Comparison of ENCODE assay signal across 1 cellular context in the genomic region with DNA sequence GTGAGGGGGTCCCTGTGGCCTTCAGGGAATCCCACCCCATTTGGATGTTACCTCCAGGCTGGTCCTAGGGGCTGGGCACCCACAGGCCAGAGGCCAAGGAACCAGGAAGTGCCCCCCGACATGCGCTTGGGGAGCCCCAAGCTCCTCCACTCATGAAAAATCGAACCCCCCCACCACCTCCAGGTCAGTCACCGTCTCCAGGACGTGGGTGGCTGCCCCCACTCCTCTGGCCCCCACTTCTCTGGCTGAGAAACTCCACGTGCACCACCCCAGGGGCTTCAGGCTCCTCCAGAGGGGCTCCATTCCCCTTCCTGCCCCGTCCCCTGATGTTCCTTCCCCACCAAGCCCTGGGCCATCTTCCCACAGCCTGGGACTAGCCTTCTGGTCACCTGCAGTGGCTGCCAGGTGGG.
TF ChIP-seq lines count a peak whose summit lies in the region.

No MANE protein-coding gene starts in this region.

TF ChIP-seq in HCT116, 20 proteins besides CTCF, POLR2A, EP300 and RAD21 (continued from another document):
- TF ChIP-seq, protein P1, sequence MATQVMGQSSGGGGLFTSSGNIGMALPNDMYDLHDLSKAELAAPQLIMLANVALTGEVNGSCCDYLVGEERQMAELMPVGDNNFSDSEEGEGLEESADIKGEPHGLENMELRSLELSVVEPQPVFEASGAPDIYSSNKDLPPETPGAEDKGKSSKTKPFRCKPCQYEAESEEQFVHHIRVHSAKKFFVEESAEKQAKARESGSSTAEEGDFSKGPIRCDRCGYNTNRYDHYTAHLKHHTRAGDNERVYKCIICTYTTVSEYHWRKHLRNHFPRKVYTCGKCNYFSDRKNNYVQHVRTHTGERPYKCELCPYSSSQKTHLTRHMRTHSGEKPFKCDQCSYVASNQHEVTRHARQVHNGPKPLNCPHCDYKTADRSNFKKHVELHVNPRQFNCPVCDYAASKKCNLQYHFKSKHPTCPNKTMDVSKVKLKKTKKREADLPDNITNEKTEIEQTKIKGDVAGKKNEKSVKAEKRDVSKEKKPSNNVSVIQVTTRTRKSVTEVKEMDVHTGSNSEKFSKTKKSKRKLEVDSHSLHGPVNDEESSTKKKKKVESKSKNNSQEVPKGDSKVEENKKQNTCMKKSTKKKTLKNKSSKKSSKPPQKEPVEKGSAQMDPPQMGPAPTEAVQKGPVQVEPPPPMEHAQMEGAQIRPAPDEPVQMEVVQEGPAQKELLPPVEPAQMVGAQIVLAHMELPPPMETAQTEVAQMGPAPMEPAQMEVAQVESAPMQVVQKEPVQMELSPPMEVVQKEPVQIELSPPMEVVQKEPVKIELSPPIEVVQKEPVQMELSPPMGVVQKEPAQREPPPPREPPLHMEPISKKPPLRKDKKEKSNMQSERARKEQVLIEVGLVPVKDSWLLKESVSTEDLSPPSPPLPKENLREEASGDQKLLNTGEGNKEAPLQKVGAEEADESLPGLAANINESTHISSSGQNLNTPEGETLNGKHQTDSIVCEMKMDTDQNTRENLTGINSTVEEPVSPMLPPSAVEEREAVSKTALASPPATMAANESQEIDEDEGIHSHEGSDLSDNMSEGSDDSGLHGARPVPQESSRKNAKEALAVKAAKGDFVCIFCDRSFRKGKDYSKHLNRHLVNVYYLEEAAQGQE (IDR thresholded peaks at IDR 0.05; ENCODE audit: low read depth): no peak
- TF ChIP-seq ZNF274 (IDR thresholded peaks at IDR 0.05; ENCODE audit: low read depth, low read length) (no peak), SRF (IDR thresholded peaks at IDR 0.05; ENCODE audit: low read depth) (no peak), SP1 (IDR thresholded peaks at IDR 0.05; ENCODE audit: low read depth) (no peak), EZH2 (IDR thresholded peaks at IDR 0.05) (no peak)
- TF ChIP-seq, protein P2, sequence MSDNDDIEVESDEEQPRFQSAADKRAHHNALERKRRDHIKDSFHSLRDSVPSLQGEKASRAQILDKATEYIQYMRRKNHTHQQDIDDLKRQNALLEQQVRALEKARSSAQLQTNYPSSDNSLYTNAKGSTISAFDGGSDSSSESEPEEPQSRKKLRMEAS (IDR thresholded peaks at IDR 0.05): no peak
TF ChIP-seq in HCT116: peak in this region for 0.
